1 cellular context compared by ENCODE assay signal in the genomic region with DNA sequence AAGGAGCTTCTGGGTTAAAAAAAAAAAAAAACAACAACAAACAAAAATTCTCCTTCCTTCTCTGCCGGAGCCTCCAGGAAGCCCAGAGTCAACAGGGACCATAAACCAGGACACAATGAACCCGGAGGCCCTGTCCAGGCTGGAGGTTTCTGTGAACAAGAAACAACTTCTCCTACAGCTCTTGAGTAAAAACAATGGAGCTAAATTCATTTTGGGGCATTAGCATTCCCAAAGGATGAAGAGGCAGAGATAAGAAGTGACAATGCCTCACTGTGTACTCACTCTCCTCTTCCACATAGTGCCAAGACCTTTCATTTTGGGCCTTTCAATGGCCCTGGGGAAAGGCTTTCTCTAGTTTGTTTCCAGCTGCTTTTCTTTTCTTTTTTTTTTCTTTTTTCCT.
TF ChIP-seq lines count a peak whose summit lies in the region.

No MANE protein-coding gene starts in this region.

TF ChIP-seq in liver, 16 proteins besides CTCF, POLR2A, EP300 and RAD21 (continued from another document):
- TF ChIP-seq FOXA1 (IDR thresholded peaks at IDR 0.05), result no peak
- no peak for TF ChIP-seq FOXA2 (IDR thresholded peaks at IDR 0.05)
